Comparison of ENCODE assay signal across 9 cellular contexts in the genomic region with DNA sequence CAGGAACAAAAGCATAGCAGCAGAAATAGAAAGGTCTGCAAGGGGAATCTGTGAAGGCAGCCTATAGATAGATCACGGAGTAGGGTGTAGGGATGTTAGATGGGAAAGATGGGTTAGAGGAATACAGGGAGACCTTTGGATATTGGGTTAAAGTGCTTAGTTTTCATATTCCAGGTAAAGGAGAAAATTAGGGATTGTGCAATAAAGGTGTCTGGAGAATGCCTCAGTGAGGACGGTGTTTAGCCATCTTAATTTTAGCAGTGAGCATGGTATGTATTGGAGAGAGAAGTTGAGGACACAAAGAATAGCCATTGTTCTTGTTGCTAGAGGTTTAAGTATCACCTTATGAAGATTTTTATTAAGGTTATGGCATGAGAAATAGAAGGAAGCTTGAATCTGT.
"Had no signal": no experiment of that assay in that cellular context is flagged by ENCODE, and none has a peak within 500 bp of the region (broad histone marks: within the 10 kb centered on the region; RNA-seq: fewer than 3 reads in every experiment).

No MANE protein-coding gene starts in this region.

- H3K27ac ChIP-seq: HL-60 had no signal

- H3K9me3 ChIP-seq: HAP-1 had no signal

- H3K4me3 Mint-ChIP-seq: HFFc6, IgD-negative memory B cell had no signal

- H3K4me3 ChIP-seq: HAP-1 had no signal

- H3K36me3 ChIP-seq: HAP-1 had no signal

- H3K27ac Mint-ChIP-seq: HFFc6, IgD-negative memory B cell had no signal

- H3K9me3 Mint-ChIP-seq: IgD-negative memory B cell had no signal

- H3K36me3 Mint-ChIP-seq: IgD-negative memory B cell had no signal

- DNase-seq: GOT3, H7, HFFc6, Kasumi-1, KG1 had no signal

- ATAC-seq: HCT116 had no signal
